In genomic region chr3:9398715-9399708, GRCh38 we compare ENCODE assay signal across 8 cellular contexts. TPM values are rescaled to one million over a fixed set of nuclear protein-coding genes. Genes with fewer than 3 reads are reported as not detected.
A peak's percentile ranks its signal among the peaks of the same experiment; 100 is the strongest.
DNase-seq lines count a peak whose midpoint lies in the region; ATAC-seq, FAIRE-seq and TF ChIP-seq lines count a peak whose summit lies in the region.

No MANE protein-coding gene starts in this region.

- H3K4me3 Mint-ChIP-seq in stimulated activated naive CD8-positive, alpha-beta T cell treated with anti-CD3 and anti-CD28 coated beads, Interleukin-15, Interleukin-2, amounts not matched to agents 100 ng/mL and 50 ng/mL, for 24 hours: peak overlapping the region; percentile 100

- no peaks in the 10 kb centered on the region for H3K27me3 ChIP-seq in left ventricle myocardium inferior (ENCODE audit: low read depth)

- H3K27ac ChIP-seq in left ventricle myocardium inferior (replicated peaks): peak overlapping the region; percentile 98
- H3K27ac ChIP-seq in kidney (ENCODE audit: low read depth in 2 of 2, low read length in 2 of 2): peak overlapping the region; percentile 98 to 99

- H3K27me3 Mint-ChIP-seq in stimulated activated naive CD8-positive, alpha-beta T cell treated with anti-CD3 and anti-CD28 coated beads, Interleukin-15, Interleukin-2, amounts not matched to agents 100 ng/mL and 50 ng/mL, for 24 hours: no peaks in the 10 kb centered on the region

- H3K4me3 ChIP-seq in left ventricle myocardium inferior (peak overlapping the region; percentile 80), astrocyte of the spinal cord (ENCODE audit: low read depth, low read length) (peak overlapping the region; percentile 95), kidney (ENCODE audit: low read length in 2 of 2) (peak overlapping the region; percentile 65 to 90)

- H3K9ac ChIP-seq in kidney (ENCODE audit: low read length in 2 of 2): peak overlapping the region; percentile 71 to 99

- H3K36me3 ChIP-seq in left ventricle myocardium inferior: peaks cover 2% of the 10 kb centered on the region
- H3K36me3 ChIP-seq in kidney (ENCODE audit: control insufficient read depth in 1 of 2, insufficient read depth in 2 of 2, low read length in 2 of 2): no peaks in the 10 kb centered on the region

- H3K9me3 ChIP-seq in left ventricle myocardium inferior (replicated peaks) (no peaks in the 10 kb centered on the region), kidney (ENCODE audit: control insufficient read depth in 1 of 2, low read length in 2 of 2) (no peaks in the 10 kb centered on the region)

- in situ Hi-C loops in astrocyte of the spinal cord (cut with HindIII; ENCODE audit: low sequenced_read_pairs): no loop called here

- peaks cover 76% of the 10 kb centered on the region for H3K4me1 Mint-ChIP-seq in stimulated activated naive CD8-positive, alpha-beta T cell treated with anti-CD3 and anti-CD28 coated beads, Interleukin-15, Interleukin-2, amounts not matched to agents 100 ng/mL and 50 ng/mL, for 24 hours (ENCODE audit: low read depth)

- H3K27ac Mint-ChIP-seq in stimulated activated naive CD8-positive, alpha-beta T cell treated with anti-CD3 and anti-CD28 coated beads, Interleukin-15, Interleukin-2, amounts not matched to agents 100 ng/mL and 50 ng/mL, for 24 hours: peak overlapping the region; percentile 100

- no peak for TF ChIP-seq CTCF in left ventricle myocardium inferior (IDR thresholded peaks at IDR 0.05; ENCODE audit: borderline replicate concordance)
- TF ChIP-seq CTCF in astrocyte of the spinal cord (IDR thresholded peaks at IDR 0.05; ENCODE audit: low read depth, low read length): no peak
- TF ChIP-seq CTCF in kidney (IDR thresholded peaks at IDR 0.05; ENCODE audit: borderline replicate concordance, extremely low read depth, insufficient read depth): no peak

- DNase-seq in left ventricle myocardium inferior (no peak), cardiac septum (ENCODE audit: low spot score) (no peak), NCI-H69 (lab: John Stamatoyannopoulos, UW) (peak; percentile 58), astrocyte of the spinal cord (ENCODE audit: low read depth, low spot score) (peak; percentile 59), kidney (no peak), NCI-H1436 treated with DMSO at 0.1 percent for 48 hours (lab: John Stamatoyannopoulos, UW) (no peak)

- peaks cover 41% of the 10 kb centered on the region for H3K36me3 Mint-ChIP-seq in stimulated activated naive CD8-positive, alpha-beta T cell treated with anti-CD3 and anti-CD28 coated beads, Interleukin-15, Interleukin-2, amounts not matched to agents 100 ng/mL and 50 ng/mL, for 24 hours (ENCODE audit: low read depth)

- H3K9me3 Mint-ChIP-seq in stimulated activated naive CD8-positive, alpha-beta T cell treated with anti-CD3 and anti-CD28 coated beads, Interleukin-15, Interleukin-2, amounts not matched to agents 100 ng/mL and 50 ng/mL, for 24 hours: no peaks in the 10 kb centered on the region

- no peak for ATAC-seq in GM18909 (IDR thresholded peaks at IDR 0.05; ENCODE audit: poor library complexity, unreplicated experiment)

- no peak for FAIRE-seq in kidney (lab: Jason Lieb, UNC)

- intact Hi-C loops in left ventricle myocardium inferior (cut with micrococcal nuclease): no loop called here
- intact Hi-C loops in cardiac septum (cut with DNase I): loop anchor here (5.0 kb wide), 1 partner anchor 37 kb away; the partner anchor contains the start of gene THUMPD3
- intact Hi-C loops in kidney (cut with DNase I): no loop called here

- H3K4me1 ChIP-seq in left ventricle myocardium inferior (peaks cover 82% of the 10 kb centered on the region), kidney (ENCODE audit: control insufficient read depth in 1 of 2, insufficient read depth in 1 of 2, low read depth in 1 of 2, low read length in 2 of 2) (peaks cover 31 to 43% of the 10 kb centered on the region in 2 donors)

RNA-seq across cellular contexts. Expression of gene SETD5, which starts 1.6 kb away (rescaled TPM):
- total RNA-seq in left ventricle myocardium inferior: 49.9 TPM
- total RNA-seq in cardiac septum: 65.9 TPM
- 112 TPM for total RNA-seq in kidney
- polyA plus RNA-seq in kidney (ENCODE audit: insufficient read depth, low read depth, low replicate concordance): 12.1 TPM

RNA-seq across cellular contexts. Expression of gene THUMPD3, which starts 36.2 kb away (rescaled TPM):
- total RNA-seq in left ventricle myocardium inferior (57.4 TPM), cardiac septum (53.5 TPM), kidney (44.1 TPM)
- 31.9 TPM for polyA plus RNA-seq in kidney (ENCODE audit: insufficient read depth, low read depth, low replicate concordance)

Comparison
In these comparisons a context has a peak if more than half of its experiments do, and no peak if none do; other contexts are left out.
1. DNase-seq: peak in NCI-H69 (single experiment) and astrocyte of the spinal cord (single experiment); none in left ventricle myocardium inferior (single experiment), cardiac septum (single experiment), kidney (single experiment) and NCI-H1436 treated with DMSO at 0.1 percent for 48 hours (single experiment).
2. Peak in every context shown above with its lines, with median percentiles within 50 percentile points of each other: H3K4me3 ChIP-seq.